ENCODE assay signal across 8 cellular contexts in genomic region chr19:16626796-16627193, GRCh38. TPM values are rescaled to one million over a fixed set of nuclear protein-coding genes. Genes with fewer than 3 reads are reported as not detected.
DNase-seq lines count a peak whose midpoint lies in the region; ATAC-seq, FAIRE-seq and TF ChIP-seq lines count a peak whose summit lies in the region.

No MANE protein-coding gene starts in this region.

- H3K9me3 ChIP-seq in adipocyte (ENCODE audit: control insufficient read depth, low read length) (no peaks in the 10 kb centered on the region), right lobe of liver (no peaks in the 10 kb centered on the region), thyroid gland (no peaks in the 10 kb centered on the region)

- H3K36me3 ChIP-seq in adipocyte (ENCODE audit: control insufficient read depth, insufficient read depth, low read length, severe bottlenecking) (peaks cover 22% of the 10 kb centered on the region), right lobe of liver (peaks cover 0 to 4% (median under 1%) of the 10 kb centered on the region in 4 donors), thyroid gland (peaks cover 3 to 6% of the 10 kb centered on the region in 2 donors)

- peak overlapping the region; percentile 97 for H3K4me3 ChIP-seq in adipocyte (ENCODE audit: low read length)
- H3K4me3 ChIP-seq in right lobe of liver: peak overlapping the region; percentile 87 to 95 (median 92)
- H3K4me3 ChIP-seq in thyroid gland (replicated peaks in 1 of 3): peak overlapping the region; percentile 86 to 99 (median 96)

- TF ChIP-seq POLR2A in right lobe of liver (IDR thresholded peaks at IDR 0.05) (no peak), thyroid gland (IDR thresholded peaks at IDR 0.05) (no peak), GM12892 (IDR thresholded peaks at IDR 0.05; ENCODE audit: low read depth, low read length) (no peak)

- DNase-seq in activated CD4-positive, alpha-beta T cell treated with anti-CD3 and anti-CD28 coated beads for 4 hours: peak; percentile 12 to 18
- no peak for DNase-seq in activated CD4-positive, alpha-beta T cell treated with anti-CD3 and anti-CD28 coated beads for 1 hour
- peak; percentile 39 for DNase-seq in adipocyte (ENCODE audit: low read depth)
- DNase-seq in right lobe of liver: no peak
- DNase-seq in thyroid gland: no peak
- no peak for DNase-seq in NCI-H128 (lab: John Stamatoyannopoulos, UW; ENCODE audit: unreplicated experiment)
- no peak for DNase-seq in GM12892 (ENCODE audit: insufficient read length)
- DNase-seq in DMS114 treated with DMSO at 0.1 percent for 48 hours (lab: John Stamatoyannopoulos, UW; ENCODE audit: unreplicated experiment): no peak

- intact Hi-C loops in right lobe of liver (cut with DNase I) (loop anchor here in 1 of 2 donors (5.0 kb wide), 1 partner anchor 54 kb away; the partner anchor contains the start of gene SLC35E1), thyroid gland (cut with DNase I) (loop anchor here (5.0 kb wide), 1 partner anchor 54 kb away; the partner anchor contains the start of gene SLC35E1)

- H3K9ac ChIP-seq in adipocyte (ENCODE audit: low read length): peak overlapping the region; percentile 99

- H3K27ac ChIP-seq in right lobe of liver (no peak overlapping the region), thyroid gland (peak overlapping the region in 2 of 3 donors; percentile 61 to 75)

- no peak for ATAC-seq in right lobe of liver

- TF ChIP-seq CTCF in right lobe of liver (IDR thresholded peaks at IDR 0.05) (no peak), thyroid gland (IDR thresholded peaks at IDR 0.05) (no peak)

- H3K4me1 ChIP-seq in adipocyte (ENCODE audit: control insufficient read depth, insufficient read depth, low read length) (peaks cover 30% of the 10 kb centered on the region), right lobe of liver (peaks cover 0 to 25% (median 13%) of the 10 kb centered on the region in 4 donors), thyroid gland (peaks cover 17 to 20% of the 10 kb centered on the region in 2 donors)

- 0% methylated on average over 12 of the region's 12 CpGs for WGBS in right lobe of liver (ENCODE audit: insufficient coverage, low coverage, low lambda C conversion rate, missing lambda C conversion rate)
- WGBS in thyroid gland, 2 donors: 4 to 7% methylated on average over 12 of the region's 12 CpGs

- FAIRE-seq in GM12892 (lab: Jason Lieb, UNC): no peak

- H3K27me3 ChIP-seq in adipocyte (replicated peaks; ENCODE audit: control insufficient read depth, insufficient read depth, low read length) (no peaks in the 10 kb centered on the region), right lobe of liver (no peaks in the 10 kb centered on the region), thyroid gland (no peaks in the 10 kb centered on the region)

RNA-seq across cellular contexts. Expression of gene MED26, which starts 1.2 kb away (rescaled TPM):
- total RNA-seq in right lobe of liver (1 to 10 TPM; 3.4 to 5.4 (median 4.4) TPM), thyroid gland (10 to 100 TPM in 1 of 4 donors, 1 to 10 TPM in 3; 4.4 to 12.9 (median 8.4) TPM)
- 4.6 TPM for polyA plus RNA-seq in GM12892 (2012; ENCODE audit: missing spikeins)

RNA-seq across cellular contexts. Expression of gene SMIM7, which starts 33.1 kb away (rescaled TPM):
- total RNA-seq in right lobe of liver (10 to 100 TPM; 34.7 to 76.5 (median 41.2) TPM), thyroid gland (100 to 1,000 TPM in 2 of 4 donors, 10 to 100 TPM in 2; 80.9 to 171 (median 119) TPM)
- polyA plus RNA-seq in GM12892 (2012; ENCODE audit: missing spikeins): 50.7 TPM

RNA-seq across cellular contexts. Expression of gene TMEM38A, which starts 34.1 kb away (rescaled TPM):
- 1 to 10 TPM; 2.7 to 8.3 (median 5.3) TPM for total RNA-seq in right lobe of liver
- 1 to 10 TPM; 3.2 to 7.8 (median 5.6) TPM for total RNA-seq in thyroid gland
- 14.6 TPM for polyA plus RNA-seq in GM12892 (2012; ENCODE audit: missing spikeins)

RNA-seq across cellular contexts. Expression of gene SLC35E1, which starts 54.6 kb away (rescaled TPM):
- 10 to 100 TPM; 17.2 to 27.4 (median 20.1) TPM for total RNA-seq in right lobe of liver
- 10 to 100 TPM; 33.3 to 49.3 (median 38.6) TPM for total RNA-seq in thyroid gland
- polyA plus RNA-seq in GM12892 (2012; ENCODE audit: missing spikeins): 26.7 TPM

Comparison
In these comparisons a context has a peak if more than half of its experiments do, and no peak if none do; other contexts are left out.
1. DNase-seq: peak in activated CD4-positive, alpha-beta T cell treated with anti-CD3 and anti-CD28 coated beads for 4 hours (2 of 2) and adipocyte (single experiment); none in activated CD4-positive, alpha-beta T cell treated with anti-CD3 and anti-CD28 coated beads for 1 hour (single experiment), right lobe of liver (0 of 3), thyroid gland (0 of 2), NCI-H128 (single experiment), GM12892 (single experiment) and DMS114 treated with DMSO at 0.1 percent for 48 hours (single experiment).
2. H3K27ac ChIP-seq: peak in thyroid gland (2 of 3); none in right lobe of liver (0 of 3).
3. Peak in every context shown above with its lines, with median percentiles within 50 percentile points of each other: H3K4me3 ChIP-seq.